ENCODE assay signal across 1 cellular context in genomic region chr7:155296788-155297516, GRCh38.
TF ChIP-seq lines count a peak whose summit lies in the region.

No MANE protein-coding gene starts in this region.

TF ChIP-seq in WTC11, 78 proteins besides CTCF, POLR2A, EP300 and RAD21 (continued from another document):
- TF ChIP-seq, protein P1, sequence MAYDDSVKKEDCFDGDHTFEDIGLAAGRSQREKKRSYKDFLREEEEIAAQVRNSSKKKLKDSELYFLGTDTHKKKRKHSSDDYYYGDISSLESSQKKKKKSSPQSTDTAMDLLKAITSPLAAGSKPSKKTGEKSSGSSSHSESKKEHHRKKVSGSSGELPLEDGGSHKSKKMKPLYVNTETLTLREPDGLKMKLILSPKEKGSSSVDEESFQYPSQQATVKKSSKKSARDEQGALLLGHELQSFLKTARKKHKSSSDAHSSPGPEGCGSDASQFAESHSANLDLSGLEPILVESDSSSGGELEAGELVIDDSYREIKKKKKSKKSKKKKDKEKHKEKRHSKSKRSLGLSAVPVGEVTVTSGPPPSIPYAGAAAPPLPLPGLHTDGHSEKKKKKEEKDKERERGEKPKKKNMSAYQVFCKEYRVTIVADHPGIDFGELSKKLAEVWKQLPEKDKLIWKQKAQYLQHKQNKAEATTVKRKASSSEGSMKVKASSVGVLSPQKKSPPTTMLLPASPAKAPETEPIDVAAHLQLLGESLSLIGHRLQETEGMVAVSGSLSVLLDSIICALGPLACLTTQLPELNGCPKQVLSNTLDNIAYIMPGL (CRISPR knock-in tag; IDR thresholded peaks at IDR 0.05): 0 out of 2 replicates have a peak, but pooled peaks have one; percentile 54
- TF ChIP-seq, protein P2, sequence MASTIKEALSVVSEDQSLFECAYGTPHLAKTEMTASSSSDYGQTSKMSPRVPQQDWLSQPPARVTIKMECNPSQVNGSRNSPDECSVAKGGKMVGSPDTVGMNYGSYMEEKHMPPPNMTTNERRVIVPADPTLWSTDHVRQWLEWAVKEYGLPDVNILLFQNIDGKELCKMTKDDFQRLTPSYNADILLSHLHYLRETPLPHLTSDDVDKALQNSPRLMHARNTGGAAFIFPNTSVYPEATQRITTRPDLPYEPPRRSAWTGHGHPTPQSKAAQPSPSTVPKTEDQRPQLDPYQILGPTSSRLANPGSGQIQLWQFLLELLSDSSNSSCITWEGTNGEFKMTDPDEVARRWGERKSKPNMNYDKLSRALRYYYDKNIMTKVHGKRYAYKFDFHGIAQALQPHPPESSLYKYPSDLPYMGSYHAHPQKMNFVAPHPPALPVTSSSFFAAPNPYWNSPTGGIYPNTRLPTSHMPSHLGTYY (CRISPR knock-in tag; IDR thresholded peaks at IDR 0.05): no peak
- TF ChIP-seq FOXP4 (CRISPR knock-in tag; IDR thresholded peaks at IDR 0.05) (no peak), NR3C1 (CRISPR knock-in tag; conservative IDR thresholded peaks at IDR 0.05; ENCODE audit: low read depth) (no peak), JAZF1 (CRISPR knock-in tag; IDR thresholded peaks at IDR 0.05) (no peak), ZNF263 (CRISPR knock-in tag; IDR thresholded peaks at IDR 0.05; ENCODE audit: low read depth) (no peak), NFATC4 (CRISPR knock-in tag; IDR thresholded peaks at IDR 0.05) (no peak), EMX1 (CRISPR knock-in tag; IDR thresholded peaks at IDR 0.05) (0 out of 2 replicates have a peak, but pooled peaks have one; percentile 4), ARID4B (CRISPR knock-in tag; IDR thresholded peaks at IDR 0.05; ENCODE audit: borderline replicate concordance) (0 out of 2 replicates have a peak, but pooled peaks have one; percentile 36), ESRRA (CRISPR knock-in tag; IDR thresholded peaks at IDR 0.05; ENCODE audit: borderline replicate concordance) (no peak)
- TF ChIP-seq, protein P3, sequence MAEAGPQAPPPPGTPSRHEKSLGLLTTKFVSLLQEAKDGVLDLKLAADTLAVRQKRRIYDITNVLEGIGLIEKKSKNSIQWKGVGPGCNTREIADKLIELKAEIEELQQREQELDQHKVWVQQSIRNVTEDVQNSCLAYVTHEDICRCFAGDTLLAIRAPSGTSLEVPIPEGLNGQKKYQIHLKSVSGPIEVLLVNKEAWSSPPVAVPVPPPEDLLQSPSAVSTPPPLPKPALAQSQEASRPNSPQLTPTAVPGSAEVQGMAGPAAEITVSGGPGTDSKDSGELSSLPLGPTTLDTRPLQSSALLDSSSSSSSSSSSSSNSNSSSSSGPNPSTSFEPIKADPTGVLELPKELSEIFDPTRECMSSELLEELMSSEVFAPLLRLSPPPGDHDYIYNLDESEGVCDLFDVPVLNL (CRISPR knock-in tag; IDR thresholded peaks at IDR 0.05; ENCODE audit: borderline replicate concordance, low read depth): no peak
